Comparison of ENCODE assay signal across 11 cellular contexts in genomic region chr14:94770815-94771190, GRCh38. TPM values are rescaled to one million over a fixed set of nuclear protein-coding genes. Genes with fewer than 3 reads are reported as not detected.
A peak's percentile ranks its signal among the peaks of the same experiment; 100 is the strongest.
DNase-seq lines count a peak whose midpoint lies in the region; ATAC-seq and TF ChIP-seq lines count a peak whose summit lies in the region.
"Had no signal": no experiment of that assay in that cellular context is flagged by ENCODE, and none has a peak within 500 bp of the region (broad histone marks: within the 10 kb centered on the region; RNA-seq: fewer than 3 reads in every experiment).

No MANE protein-coding gene starts in this region.

- TF ChIP-seq CTCF in CD8-positive, alpha-beta T cell (IDR thresholded peaks at IDR 0.05), result no peak

- WGBS in neuronal stem cell (ENCODE audit: extremely low coverage in 2 of 2, insufficient read length in 2 of 2, insufficient replicate concordance in 1 of 2), 2 donors, result no CpG with 5 or more reads among the region's 9 CpGs

- H3K14ac ChIP-seq in neuronal stem cell (ENCODE audit: low read length), result no peak overlapping the region

- H3K27ac Mint-ChIP-seq in CD8-positive, alpha-beta T cell, result no peak overlapping the region
- H3K27ac Mint-ChIP-seq in effector memory CD8-positive, alpha-beta T cell, result no peak overlapping the region

- H3K4me1 ChIP-seq in CD8-positive, alpha-beta T cell (ENCODE audit: insufficient read depth, low read length), result peaks cover 9% of the 10 kb centered on the region
- peaks cover 0 to 52% of the 10 kb centered on the region in 2 donors for H3K4me1 ChIP-seq in neuronal stem cell (ENCODE audit: control insufficient read depth in 2 of 2, insufficient read depth in 1 of 2, low read depth in 1 of 2, low read length in 2 of 2)

- peak overlapping the region; percentile 90 for H3K4me2 ChIP-seq in neuronal stem cell (ENCODE audit: insufficient read depth, low read length, poor library complexity, severe bottlenecking)

- H2AFZ ChIP-seq in neuronal stem cell (ENCODE audit: low read length), result no peak overlapping the region

- H4K8ac ChIP-seq in neuronal stem cell (ENCODE audit: low read depth, low read length), result no peak overlapping the region

- intact Hi-C loops in CD8-positive, alpha-beta T cell (cut with DNase I, micrococcal nuclease), result no loop called here
- intact Hi-C loops in head of caudate nucleus (cut with DNase I), result no loop called here

- no peak for DNase-seq in CD8-positive, alpha-beta T cell
- DNase-seq in effector memory CD8-positive, alpha-beta T cell, result no peak
- DNase-seq in neuronal stem cell (ENCODE audit: low spot score), result no peak
- no peak for DNase-seq in head of caudate nucleus
- DNase-seq in NAMALWA (ENCODE audit: low spot score), result no peak
- DNase-seq: caudate nucleus, esophagus squamous epithelium had no signal

- H4K91ac ChIP-seq in neuronal stem cell (ENCODE audit: low read depth, low read length, poor library complexity), result no peak overlapping the region

- H2BK15ac ChIP-seq in neuronal stem cell (ENCODE audit: low read length), result no peak overlapping the region

- H3K27me3 Mint-ChIP-seq in CD8-positive, alpha-beta T cell (ENCODE audit: low read depth), result peaks cover 68% of the 10 kb centered on the region
- H3K27me3 Mint-ChIP-seq in effector memory CD8-positive, alpha-beta T cell, result peaks cover 83 to 94% of the 10 kb centered on the region in 2 donors

- POLR2A ChIA-PET in CD8-positive, alpha-beta T cell (lab: Charles Lee), result no interaction called here

- H3K4me3 Mint-ChIP-seq in CD8-positive, alpha-beta T cell, result peak overlapping the region; percentile 63
- peak overlapping the region; percentile 64 to 75 for H3K4me3 Mint-ChIP-seq in effector memory CD8-positive, alpha-beta T cell

- ATAC-seq in CD8-positive, alpha-beta T cell, result no peak
- ATAC-seq in effector memory CD8-positive, alpha-beta T cell (replicated peaks), result no peak
- no peak for ATAC-seq in GM21737 (IDR thresholded peaks at IDR 0.05; ENCODE audit: unreplicated experiment)

- H3K9me3 Mint-ChIP-seq in CD8-positive, alpha-beta T cell, result no peaks in the 10 kb centered on the region
- no peaks in the 10 kb centered on the region for H3K9me3 Mint-ChIP-seq in effector memory CD8-positive, alpha-beta T cell

- no peaks in the 10 kb centered on the region for H3K36me3 Mint-ChIP-seq in CD8-positive, alpha-beta T cell
- H3K36me3 Mint-ChIP-seq in effector memory CD8-positive, alpha-beta T cell (ENCODE audit: insufficient read depth), result peaks cover 19% of the 10 kb centered on the region

- no peak overlapping the region for H2BK5ac ChIP-seq in neuronal stem cell (ENCODE audit: low read length)

- peaks cover 24% of the 10 kb centered on the region for H3K4me1 Mint-ChIP-seq in CD8-positive, alpha-beta T cell (ENCODE audit: low read depth)
- H3K4me1 Mint-ChIP-seq in effector memory CD8-positive, alpha-beta T cell (ENCODE audit: low read depth in 2 of 2), result peaks cover 13 to 17% of the 10 kb centered on the region in 2 donors

- H2BK120ac ChIP-seq in neuronal stem cell (ENCODE audit: low read depth, low read length), result no peak overlapping the region

- H2BK12ac ChIP-seq in neuronal stem cell (ENCODE audit: low read length), result no peak overlapping the region

- H3K4ac ChIP-seq in neuronal stem cell (ENCODE audit: low read length), result no peak overlapping the region

- H3K79me1 ChIP-seq in neuronal stem cell (ENCODE audit: low read depth, low read length), result no peaks in the 10 kb centered on the region

- H3K23ac ChIP-seq in neuronal stem cell (ENCODE audit: low read depth, low read length, poor library complexity), result no peak overlapping the region

- H3K27me3 ChIP-seq in CD8-positive, alpha-beta T cell (ENCODE audit: insufficient read depth, low read length), result peaks cover 34% of the 10 kb centered on the region
- H3K27me3 ChIP-seq in neuronal stem cell (ENCODE audit: control insufficient read depth in 3 of 3, insufficient read depth in 3 of 3, low read depth in 1 of 3, low read length in 3 of 3), result peaks cover 33 to 99% (median 75%) of the 10 kb centered on the region in 3 experiments

- CTCF ChIA-PET in CD8-positive, alpha-beta T cell (lab: Charles Lee), result no interaction called here

- no peak overlapping the region for H3K4me3 ChIP-seq in CD8-positive, alpha-beta T cell (ENCODE audit: low read depth, low read length)
- no peak overlapping the region for H3K4me3 ChIP-seq in neuronal stem cell (ENCODE audit: low read length in 2 of 2)

- no peaks in the 10 kb centered on the region for H3K9me3 ChIP-seq in CD8-positive, alpha-beta T cell (ENCODE audit: low read length)
- H3K9me3 ChIP-seq in KOPT-K1 (ENCODE audit: insufficient read depth, low read length, poor library complexity, severe bottlenecking) (no peaks in the 10 kb centered on the region), neuronal stem cell (replicated peaks in 1 of 2; ENCODE audit: control insufficient read depth in 2 of 2, insufficient read depth in 1 of 2, low read depth in 1 of 2, low read length in 2 of 2) (no peaks in the 10 kb centered on the region)
- H3K9me3 ChIP-seq: esophagus squamous epithelium, right atrium auricular region had no signal

- no peak overlapping the region for H3K9ac ChIP-seq in neuronal stem cell (ENCODE audit: low read depth, low read length, poor library complexity)

- H3K18ac ChIP-seq in neuronal stem cell (ENCODE audit: low read length), result no peak overlapping the region

- H2AK5ac ChIP-seq in neuronal stem cell (ENCODE audit: low read depth, low read length), result no peak overlapping the region

- no peaks in the 10 kb centered on the region for H3K36me3 ChIP-seq in CD8-positive, alpha-beta T cell (ENCODE audit: insufficient read depth, low read length)
- H3K36me3 ChIP-seq in KOPT-K1 (ENCODE audit: insufficient read depth, low read length) (peaks cover 7% of the 10 kb centered on the region; the same call in 1 of the 2 replicates), neuronal stem cell (replicated peaks in 1 of 2; ENCODE audit: control insufficient read depth in 2 of 2, insufficient read depth in 2 of 2, low read length in 2 of 2) (no peaks in the 10 kb centered on the region)
- H3K36me3 ChIP-seq: esophagus squamous epithelium, right atrium auricular region had no signal

- no peak overlapping the region for H3K27ac ChIP-seq in CD8-positive, alpha-beta T cell (ENCODE audit: low read depth, low read length)
- H3K27ac ChIP-seq in KOPT-K1 (ENCODE audit: low read depth, low read length, poor library complexity, severe bottlenecking), result peak overlapping the region; percentile 55
- H3K27ac ChIP-seq in neuronal stem cell (replicated peaks; ENCODE audit: low read length), result no peak overlapping the region
- H3K27ac ChIP-seq: esophagus squamous epithelium, right atrium auricular region had no signal

RNA-seq across cellular contexts. Expression of gene GSC, which starts 0.9 kb away (rescaled TPM):
- total RNA-seq in CD8-positive, alpha-beta T cell, result not detected
- 2.7 TPM for polyA plus RNA-seq in neuronal stem cell (2013, experiment 1 of 2)
- 2.9 TPM for polyA plus RNA-seq in neuronal stem cell (2013, experiment 2 of 2)
- total RNA-seq: mucosa of gallbladder had no signal
